Comparison of ENCODE assay signal across 8 cellular contexts in genomic region chr10:5976689-5977470, GRCh38. TPM values are rescaled to one million over a fixed set of nuclear protein-coding genes. Genes with fewer than 3 reads are reported as not detected.
A peak's percentile ranks its signal among the peaks of the same experiment; 100 is the strongest.
DNase-seq lines count a peak whose midpoint lies in the region; ATAC-seq and TF ChIP-seq lines count a peak whose summit lies in the region.

No MANE protein-coding gene starts in this region.

- TF ChIP-seq CTCF in adrenal gland (IDR thresholded peaks at IDR 0.05) (no peak), hepatocyte (IDR thresholded peaks at IDR 0.05; ENCODE audit: poor library complexity) (no peak)

- H3K9me2 ChIP-seq in hepatocyte (replicated peaks; ENCODE audit: insufficient read depth) = no peaks in the 10 kb centered on the region

- 0 to 1% (median 1%) methylated on average over 19 to 77 of the region's 77 CpGs for WGBS in adrenal gland, 4 donors
- 2% methylated on average over 44 of the region's 77 CpGs for WGBS in hepatocyte (ENCODE audit: low lambda C conversion rate, missing lambda C conversion rate)

- peak; percentile 11 for ATAC-seq in HG03064 (IDR thresholded peaks at IDR 0.05; ENCODE audit: low read depth, unreplicated experiment)

- no peaks in the 10 kb centered on the region for H3K79me2 ChIP-seq in hepatocyte

- intact Hi-C loops in adrenal gland (cut with DNase I) = no loop called here

- H3K36me3 ChIP-seq in SK-N-MC (ENCODE audit: insufficient read depth, low read length) (no peaks in the 10 kb centered on the region), adrenal gland (replicated peaks in 1 of 2) (no peaks in the 10 kb centered on the region), hepatocyte (replicated peaks; ENCODE audit: insufficient read depth, low read depth) (no peaks in the 10 kb centered on the region)

- no peaks in the 10 kb centered on the region for H4K20me1 ChIP-seq in hepatocyte (ENCODE audit: insufficient read depth, poor library complexity, severe bottlenecking)

- peak overlapping the region; percentile 99 for H3K4me2 ChIP-seq in hepatocyte

- H3K27ac ChIP-seq in SK-N-MC = no peak overlapping the region
- H3K27ac ChIP-seq in adrenal gland = peak overlapping the region; percentile 41 to 96 (median 87)
- H3K27ac ChIP-seq in hepatocyte = peak overlapping the region; percentile 76

- H3K9ac ChIP-seq in SK-N-MC (ENCODE audit: insufficient read length) = no peak overlapping the region

- H3K27me3 ChIP-seq in adrenal gland = no peaks in the 10 kb centered on the region
- peaks cover 35% of the 10 kb centered on the region for H3K27me3 ChIP-seq in hepatocyte

- H3K4me1 ChIP-seq in adrenal gland (replicated peaks in 1 of 2) (peaks cover 5 to 13% of the 10 kb centered on the region in 2 donors), hepatocyte (ENCODE audit: insufficient read depth) (no peaks in the 10 kb centered on the region)

- H3K4me3 ChIP-seq in SK-N-MC (peak overlapping the region; percentile 68), adrenal gland (peak overlapping the region; percentile 36 to 93 (median 83)), hepatocyte (peak overlapping the region; percentile 97), skeletal muscle cell (ENCODE audit: low read depth, low read length) (peak overlapping the region; percentile 86)

- peak overlapping the region; percentile 81 for H2AFZ ChIP-seq in hepatocyte

- peak; percentile 38 to 42 for DNase-seq in activated CD4-positive, alpha-beta T cell treated with anti-CD3 and anti-CD28 coated beads for 24 hours (ENCODE audit: low read depth in 2 of 2)
- DNase-seq in activated CD4-positive, alpha-beta T cell treated with anti-CD3 and anti-CD28 coated beads for 1 hour = no peak
- no peak for DNase-seq in SK-N-MC (ENCODE audit: low read depth, low spot score)
- DNase-seq in adrenal gland = peak in 6 of 7 donors; percentile 48 to 55 (median 50)
- peak; percentile 34 for DNase-seq in hepatocyte (ENCODE audit: low spot score)
- DNase-seq in skeletal muscle cell (ENCODE audit: low read depth) = no peak
- no peak for DNase-seq in cerebellar cortex (ENCODE audit: low spot score)

- H3K9me3 ChIP-seq in SK-N-MC (ENCODE audit: low read depth, low read length) (no peaks in the 10 kb centered on the region), adrenal gland (replicated peaks in 1 of 3) (no peaks in the 10 kb centered on the region), hepatocyte (ENCODE audit: low read depth) (no peaks in the 10 kb centered on the region)

- no peak for TF ChIP-seq POLR2A in adrenal gland (IDR thresholded peaks at IDR 0.05)

RNA-seq across cellular contexts. Expression of gene IL15RA, which starts 0.5 kb away (rescaled TPM):
- 10 to 100 TPM in 5 of 8 donors, 1 to 10 TPM in 3; 7.3 to 55.8 (median 11.7) TPM for total RNA-seq in adrenal gland
- polyA plus RNA-seq in adrenal gland = 10 to 100 TPM in 1 of 3 donors, 1 to 10 TPM in 2; 6.8 to 11.0 (median 9.5) TPM
- total RNA-seq in hepatocyte = 2.4 and 4.1 TPM in 2 replicates
- 3.8 and 4.2 TPM in 2 replicates for polyA plus RNA-seq in hepatocyte

Comparison
In these comparisons a context has a peak if more than half of its experiments do, and no peak if none do; other contexts are left out.
1. DNase-seq: peak in activated CD4-positive, alpha-beta T cell treated with anti-CD3 and anti-CD28 coated beads for 24 hours (2 of 2), adrenal gland (6 of 7) and hepatocyte (single experiment); none in activated CD4-positive, alpha-beta T cell treated with anti-CD3 and anti-CD28 coated beads for 1 hour (single experiment), SK-N-MC (single experiment), skeletal muscle cell (single experiment) and cerebellar cortex (single experiment).
2. Peak in every context shown above with its lines, with median percentiles within 50 percentile points of each other: H3K4me3 ChIP-seq.